In genomic region chr12:49644620-49644994, GRCh38 we compare ENCODE assay signal across 1 cellular context.
TF ChIP-seq lines count a peak whose summit lies in the region.

No MANE protein-coding gene starts in this region.

TF ChIP-seq in K562, 482 proteins besides CTCF, POLR2A, EP300 and RAD21 (continued from another document):
- no peak for TF ChIP-seq ZNF639 (CRISPR knock-in tag; conservative IDR thresholded peaks at IDR 0.05 in 1 of 2, IDR thresholded peaks at IDR 0.05 in 1 of 2)
- TF ChIP-seq, protein P1, sequence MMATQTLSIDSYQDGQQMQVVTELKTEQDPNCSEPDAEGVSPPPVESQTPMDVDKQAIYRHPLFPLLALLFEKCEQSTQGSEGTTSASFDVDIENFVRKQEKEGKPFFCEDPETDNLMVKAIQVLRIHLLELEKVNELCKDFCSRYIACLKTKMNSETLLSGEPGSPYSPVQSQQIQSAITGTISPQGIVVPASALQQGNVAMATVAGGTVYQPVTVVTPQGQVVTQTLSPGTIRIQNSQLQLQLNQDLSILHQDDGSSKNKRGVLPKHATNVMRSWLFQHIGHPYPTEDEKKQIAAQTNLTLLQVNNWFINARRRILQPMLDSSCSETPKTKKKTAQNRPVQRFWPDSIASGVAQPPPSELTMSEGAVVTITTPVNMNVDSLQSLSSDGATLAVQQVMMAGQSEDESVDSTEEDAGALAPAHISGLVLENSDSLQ (IDR thresholded peaks at IDR 0.05) = peak; percentile 83
- no peak for TF ChIP-seq POLR2AphosphoS2 (IDR thresholded peaks at IDR 0.05; ENCODE audit: low read length)
- no peak for TF ChIP-seq TGIF2 (CRISPR knock-in tag; IDR thresholded peaks at IDR 0.05)
- TF ChIP-seq CREM (IDR thresholded peaks at IDR 0.05; ENCODE audit: low read depth) = 0 out of 2 replicates have a peak, but pooled peaks have one; percentile 15
- TF ChIP-seq GATA2 (CRISPR knock-in tag; IDR thresholded peaks at IDR 0.05) = 0 out of 2 replicates have a peak, but pooled peaks have one; percentile 27
- peak; percentile 29; the same call in 1 of the 2 replicates for TF ChIP-seq SPI1 (IDR thresholded peaks at IDR 0.05; ENCODE audit: borderline replicate concordance, low read depth, low read length)
- 0 out of 2 replicates have a peak, but pooled peaks have one; percentile 21 for TF ChIP-seq ZNF766 (CRISPR knock-in tag; conservative IDR thresholded peaks at IDR 0.05)
